ENCODE assay signal across 8 cellular contexts in the genomic region with DNA sequence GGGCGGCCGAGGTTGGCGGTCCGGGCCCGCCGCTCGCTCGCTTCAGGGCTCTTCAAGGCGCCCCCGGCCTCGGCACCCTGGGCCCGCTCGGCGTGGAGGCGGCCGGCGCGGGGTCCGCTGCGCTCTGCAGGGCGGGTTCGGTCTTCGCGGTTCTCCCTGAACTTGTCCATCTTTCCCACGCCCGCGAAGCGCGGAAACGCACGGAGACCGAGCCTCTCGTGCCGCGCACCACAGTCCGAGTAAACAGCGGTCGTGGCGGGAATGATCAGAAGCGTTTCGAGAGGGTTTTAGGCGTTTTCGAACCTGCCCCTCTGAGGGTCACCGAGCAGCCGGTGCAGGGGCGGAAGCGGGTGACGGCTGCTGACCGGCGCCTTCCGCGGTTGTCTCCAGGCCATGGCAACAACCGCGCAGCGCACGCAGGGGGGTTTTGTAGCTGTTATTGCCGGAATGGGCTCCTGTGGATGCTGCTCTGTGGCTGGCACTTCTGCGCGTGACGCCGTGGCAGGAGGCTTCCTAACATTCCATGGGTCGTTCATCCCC. TPM values are rescaled to one million over a fixed set of nuclear protein-coding genes. Genes with fewer than 3 reads are reported as not detected.
DNase-seq lines count a peak whose midpoint lies in the region; ATAC-seq and TF ChIP-seq lines count a peak whose summit lies in the region.

No MANE protein-coding gene starts in this region.

- H3K4me3 Mint-ChIP-seq in CD4-positive, alpha-beta memory T cell, result peak overlapping the region; percentile 84 to 96 (median 92)
- H3K4me3 Mint-ChIP-seq in type B pancreatic cell, result peak overlapping the region; percentile 96

- H3K9ac ChIP-seq in colonic mucosa (ENCODE audit: low read depth in 2 of 2, low read length in 2 of 2), result peak overlapping the region; percentile 86 to 89

- no TSS peak for BruUV-seq in Panc1 (replicated peaks; lab: Mats Ljungman, UMichigan)

- intact Hi-C loops in CD4-positive, alpha-beta memory T cell (cut with micrococcal nuclease), result loop anchor here (1.0 kb wide), 4 partner anchors 9 to 60 kb away; a partner anchor contains a TSS
- intact Hi-C loops in Panc1 (cut with micrococcal nuclease; ENCODE audit: unreplicated experiment) (no loop called here), colonic mucosa (cut with DNase I) (no loop called here), lower lobe of right lung (cut with DNase I) (no loop called here)

- peak; percentile 1 for ATAC-seq in GM21381 (IDR thresholded peaks at IDR 0.05; ENCODE audit: unreplicated experiment)
- peak; percentile 2; the same call in 1 of the 2 replicates for ATAC-seq in Panc1
- ATAC-seq in lower lobe of right lung, result peak in 1 of 2 donors; percentile 2

- H3K9me3 Mint-ChIP-seq in CD4-positive, alpha-beta memory T cell, result peaks cover 0 to 2% (median 0%) of the 10 kb centered on the region in 8 donors
- H3K9me3 Mint-ChIP-seq in type B pancreatic cell, result no peaks in the 10 kb centered on the region

- H3K4me1 ChIP-seq in CD4-positive, alpha-beta memory T cell (ENCODE audit: insufficient read depth, low read length), result peaks cover 31% of the 10 kb centered on the region
- H3K4me1 ChIP-seq in Panc1 (ENCODE audit: control insufficient read depth, insufficient read depth, low read length) (peaks cover 15% of the 10 kb centered on the region), colonic mucosa (peaks cover 11% of the 10 kb centered on the region), lower lobe of right lung (peaks cover 33% of the 10 kb centered on the region)

- H3K36me3 ChIP-seq in CD4-positive, alpha-beta memory T cell (ENCODE audit: insufficient read depth, low read length), result peaks cover 26% of the 10 kb centered on the region
- peaks cover 4% of the 10 kb centered on the region; the same call in 1 of the 2 replicates for H3K36me3 ChIP-seq in Panc1 (ENCODE audit: control insufficient read depth, insufficient read depth, low read length)
- no peaks in the 10 kb centered on the region for H3K36me3 ChIP-seq in colonic mucosa
- H3K36me3 ChIP-seq in lower lobe of right lung, result peaks cover 41% of the 10 kb centered on the region

- H3K27ac Mint-ChIP-seq in CD4-positive, alpha-beta memory T cell, result peak overlapping the region; percentile 64 to 95 (median 91)
- peak overlapping the region; percentile 87 for H3K27ac Mint-ChIP-seq in type B pancreatic cell

- H3K4me3 ChIP-seq in CD4-positive, alpha-beta memory T cell (ENCODE audit: low read length in 2 of 2), result peak overlapping the region; percentile 29 to 59
- H3K4me3 ChIP-seq in Panc1 (ENCODE audit: low read depth in 2 of 2, low read length in 2 of 2) (peak overlapping the region; percentile 83 to 85), colonic mucosa (peak overlapping the region; percentile 93), lower lobe of right lung (peak overlapping the region; percentile 96)

- peak in 4 of 5 donors; percentile 9 to 51 (median 40) for DNase-seq in CD4-positive, alpha-beta memory T cell
- DNase-seq in Panc1 (ENCODE audit: low read depth, low spot score) (no peak), colonic mucosa (peak; percentile 36), lower lobe of right lung (no peak), type B pancreatic cell (ENCODE audit: extremely low spot score, unreplicated experiment) (no peak), putamen (ENCODE audit: low spot score) (no peak), cortex of kidney (lab: John Stamatoyannopoulos, UW) (no peak)

- H3K4me1 Mint-ChIP-seq in CD4-positive, alpha-beta memory T cell, result peaks cover 19 to 36% (median 26%) of the 10 kb centered on the region in 4 donors
- H3K4me1 Mint-ChIP-seq in type B pancreatic cell (ENCODE audit: unreplicated experiment), result peaks cover 22% of the 10 kb centered on the region

- H3K9me3 ChIP-seq in CD4-positive, alpha-beta memory T cell (ENCODE audit: control insufficient read depth in 1 of 2, low read length in 2 of 2), result no peaks in the 10 kb centered on the region
- H3K9me3 ChIP-seq in Panc1 (ENCODE audit: control insufficient read depth, insufficient read depth, low read depth, low read length), result no peaks in the 10 kb centered on the region
- H3K9me3 ChIP-seq in colonic mucosa, result no peaks in the 10 kb centered on the region
- H3K9me3 ChIP-seq in lower lobe of right lung, result no peaks in the 10 kb centered on the region

- H3K27me3 Mint-ChIP-seq in CD4-positive, alpha-beta memory T cell, result no peaks in the 10 kb centered on the region
- no peaks in the 10 kb centered on the region for H3K27me3 Mint-ChIP-seq in type B pancreatic cell

- no peak for TF ChIP-seq CTCF in Panc1 (IDR thresholded peaks at IDR 0.05)
- no peak for TF ChIP-seq CTCF in colonic mucosa (IDR thresholded peaks at IDR 0.05)
- TF ChIP-seq CTCF in lower lobe of right lung (IDR thresholded peaks at IDR 0.05), result no peak
- TF ChIP-seq CTCF in type B pancreatic cell (conservative IDR thresholded peaks at IDR 0.05), result no peak

- peaks cover 16 to 35% of the 10 kb centered on the region in 2 donors for H3K36me3 Mint-ChIP-seq in CD4-positive, alpha-beta memory T cell
- H3K36me3 Mint-ChIP-seq in type B pancreatic cell, result peaks cover 7% of the 10 kb centered on the region

- POLR2A ChIA-PET in CD4-positive, alpha-beta memory T cell (lab: Charles Lee; ENCODE audit: partially characterized antibody), result interaction anchor here (0.8 to 2.5 kb wide), 11 partner anchors 10 to 161 kb away, joined by 3 to 50 read pairs (median 6); a partner anchor contains a TSS
- POLR2A ChIA-PET in Panc1 (lab: Charles Lee), result interaction anchor here (0.6 kb wide), 1 partner anchor 32 kb away, joined by 4 read pairs; no protein-coding TSS in a partner anchor

- H3K27ac ChIP-seq in CD4-positive, alpha-beta memory T cell (ENCODE audit: low read depth, low read length), result peak overlapping the region; percentile 94
- peak overlapping the region; percentile 62 for H3K27ac ChIP-seq in Panc1 (ENCODE audit: low read length)
- peak overlapping the region; percentile 100 for H3K27ac ChIP-seq in colonic mucosa
- peak overlapping the region; percentile 100 for H3K27ac ChIP-seq in lower lobe of right lung

- in situ Hi-C loops in Panc1 (cut with HindIII; ENCODE audit: low pct_unique_long_range_greater_than_20kb, low sequenced_read_pairs), result no loop called here

- CTCF ChIA-PET in CD4-positive, alpha-beta memory T cell (lab: Charles Lee; ENCODE audit: partially characterized antibody), result no interaction called here
- CTCF ChIA-PET in Panc1 (lab: Charles Lee), result no interaction called here

- no peaks in the 10 kb centered on the region for H3K27me3 ChIP-seq in CD4-positive, alpha-beta memory T cell (ENCODE audit: insufficient read depth, low read length)
- H3K27me3 ChIP-seq in Panc1 (ENCODE audit: control insufficient read depth, insufficient read depth, low read length) (no peaks in the 10 kb centered on the region), colonic mucosa (no peaks in the 10 kb centered on the region), lower lobe of right lung (ENCODE audit: low read depth) (no peaks in the 10 kb centered on the region)

RNA-seq across cellular contexts. Expression of a gene that starts 0.4 kb away (rescaled TPM):
- 10 to 100 TPM; 80.8 to 82.9 TPM for total RNA-seq in CD4-positive, alpha-beta memory T cell
- polyA plus RNA-seq in CD4-positive, alpha-beta memory T cell, result 100 to 1,000 TPM in 1 of 2 donors, 10 to 100 TPM in 1; 94.2 to 146 TPM
- total RNA-seq in Panc1 (2021; ENCODE audit: unreplicated experiment), result 60.9 TPM
- polyA plus RNA-seq in Panc1 (2012; ENCODE audit: insufficient read length), result 89.6 TPM
- 10 to 100 TPM; 68.7 to 75.5 TPM for total RNA-seq in colonic mucosa
- total RNA-seq in lower lobe of right lung, result 54.9 TPM
- 75.4 and 111 TPM in 2 replicates for total RNA-seq in type B pancreatic cell (ENCODE audit: low replicate concordance)

RNA-seq across cellular contexts. Expression of a gene that starts 8.4 kb away (rescaled TPM):
- 100 to 1,000 TPM; 236 to 249 TPM for total RNA-seq in CD4-positive, alpha-beta memory T cell
- 100 to 1,000 TPM; 166 to 237 TPM for polyA plus RNA-seq in CD4-positive, alpha-beta memory T cell
- total RNA-seq in Panc1 (2021; ENCODE audit: unreplicated experiment), result 174 TPM
- polyA plus RNA-seq in Panc1 (2012; ENCODE audit: insufficient read length), result 161 TPM
- 10 to 100 TPM; 58.4 to 79.0 TPM for total RNA-seq in colonic mucosa
- total RNA-seq in lower lobe of right lung, result 132 TPM
- total RNA-seq in type B pancreatic cell (ENCODE audit: low replicate concordance), result 51.1 and 78.1 TPM in 2 replicates

RNA-seq across cellular contexts. Expression of a gene that starts 40.6 kb away (rescaled TPM):
- 10 to 100 TPM; 28.8 to 30.3 TPM for total RNA-seq in CD4-positive, alpha-beta memory T cell
- polyA plus RNA-seq in CD4-positive, alpha-beta memory T cell, result 10 to 100 TPM; 23.4 to 36.1 TPM
- total RNA-seq in Panc1 (2021; ENCODE audit: unreplicated experiment), result 53.9 TPM
- polyA plus RNA-seq in Panc1 (2012; ENCODE audit: insufficient read length), result 76.1 TPM
- total RNA-seq in colonic mucosa, result 10 to 100 TPM; 23.3 to 40.8 TPM
- total RNA-seq in lower lobe of right lung, result 27.1 TPM
- total RNA-seq in type B pancreatic cell (ENCODE audit: low replicate concordance), result 24.5 and 31.6 TPM in 2 replicates

RNA-seq across cellular contexts. Expression of a gene that starts 40.8 kb away (rescaled TPM):
- 100 to 1,000 TPM; 105 to 113 TPM for total RNA-seq in CD4-positive, alpha-beta memory T cell
- 10 to 100 TPM; 12.6 to 15.1 TPM for polyA plus RNA-seq in CD4-positive, alpha-beta memory T cell
- total RNA-seq in Panc1 (2021; ENCODE audit: unreplicated experiment) (25.6 TPM), colonic mucosa (10 to 100 TPM; 26.3 to 31.4 TPM), lower lobe of right lung (60.2 TPM), type B pancreatic cell (ENCODE audit: low replicate concordance) (47.5 and 49.7 TPM in 2 replicates)
- polyA plus RNA-seq in Panc1 (2012; ENCODE audit: insufficient read length), result 34.0 TPM

Comparison
In these comparisons a context has a peak if more than half of its experiments do, and no peak if none do; other contexts are left out.
1. DNase-seq: peak in CD4-positive, alpha-beta memory T cell (4 of 5) and colonic mucosa (single experiment); none in Panc1 (single experiment), lower lobe of right lung (single experiment), type B pancreatic cell (single experiment), putamen (single experiment) and cortex of kidney (single experiment).
2. H3K4me3 ChIP-seq: peak in every context shown above with its lines; median percentile 96 in lower lobe of right lung; 93 in colonic mucosa; 84 in Panc1; 44 in CD4-positive, alpha-beta memory T cell.
3. Peak in every context shown above with its lines, with median percentiles within 50 percentile points of each other: H3K27ac ChIP-seq.